8 cellular contexts compared by ENCODE assay signal in the genomic region with DNA sequence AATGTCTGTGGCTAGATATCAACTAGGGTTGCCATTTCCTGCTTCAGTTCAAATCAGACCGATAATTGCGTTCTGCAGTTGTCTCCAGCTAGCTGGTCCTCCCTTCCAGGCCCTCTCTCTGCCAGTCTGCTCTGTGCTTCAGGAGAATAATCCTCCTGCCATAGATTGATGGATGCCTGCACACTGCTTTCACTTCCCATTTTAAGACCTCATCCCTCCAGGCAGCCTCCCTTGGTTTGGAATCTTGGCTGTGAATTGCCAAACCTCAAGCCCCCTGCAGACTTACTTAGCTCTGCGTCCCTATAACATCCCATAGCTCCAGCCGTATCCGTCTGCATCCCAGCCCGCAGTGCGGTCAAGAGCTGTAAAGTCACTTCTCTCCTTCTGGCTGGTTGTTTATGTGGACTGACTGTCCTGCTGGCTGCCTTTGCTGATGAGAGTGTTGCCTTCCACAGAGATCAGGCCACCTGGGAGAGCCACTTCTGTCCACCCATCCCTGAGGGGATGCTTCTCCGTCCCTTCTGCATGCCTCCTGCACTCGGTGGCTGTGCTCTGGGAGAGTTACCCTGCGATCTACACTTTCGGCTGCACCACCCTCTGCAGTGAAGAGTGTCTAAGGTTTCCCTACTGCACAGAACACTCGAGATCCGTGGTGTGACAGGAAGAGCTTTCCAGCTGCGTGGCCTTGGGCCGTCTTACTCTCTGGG. TPM values are rescaled to one million over a fixed set of nuclear protein-coding genes. Genes with fewer than 3 reads are reported as not detected.
A peak's percentile ranks its signal among the peaks of the same experiment; 100 is the strongest.
DNase-seq lines count a peak whose midpoint lies in the region; ATAC-seq, FAIRE-seq and TF ChIP-seq lines count a peak whose summit lies in the region.

No MANE protein-coding gene starts in this region.

- intact Hi-C loops in Caco-2 (cut with micrococcal nuclease; ENCODE audit: unreplicated experiment) (no loop called here), breast epithelium (cut with DNase I; ENCODE audit: low total_unique reads) (no loop called here)

- peaks cover 48% of the 10 kb centered on the region for H3K4me1 Mint-ChIP-seq in Caco-2 (ENCODE audit: low read depth, unreplicated experiment)
- peaks cover 38 to 67% of the 10 kb centered on the region in 2 donors for H3K4me1 Mint-ChIP-seq in natural killer cell treated with Interleukin-12 subunit alpha and Interleukin-12 subunit beta and Interleukin-15 and Interleukin-18, amount 100 ng/mL, for 72 hours (ENCODE audit: low read depth in 2 of 2)
- H3K4me1 Mint-ChIP-seq in mesothelial cell of epicardium, result peaks cover 59% of the 10 kb centered on the region

- H3K4me3 Mint-ChIP-seq in Caco-2 (ENCODE audit: unreplicated experiment) (peak overlapping the region; percentile 58), mesothelial cell of epicardium (no peak overlapping the region)
- H3K4me3 Mint-ChIP-seq in natural killer cell treated with Interleukin-12 subunit alpha and Interleukin-12 subunit beta and Interleukin-15 and Interleukin-18, amount 100 ng/mL, for 72 hours, result peak overlapping the region; percentile 83

- no peak for FAIRE-seq in HTR-8/SVneo (lab: Jason Lieb, UNC)

- H3K27me3 Mint-ChIP-seq in Caco-2 (ENCODE audit: insufficient read depth, unreplicated experiment) (no peaks in the 10 kb centered on the region), mesothelial cell of epicardium (ENCODE audit: low read depth) (no peaks in the 10 kb centered on the region)
- H3K27me3 Mint-ChIP-seq in natural killer cell treated with Interleukin-12 subunit alpha and Interleukin-12 subunit beta and Interleukin-15 and Interleukin-18, amount 100 ng/mL, for 72 hours, result no peaks in the 10 kb centered on the region

- H3K9me3 Mint-ChIP-seq in Caco-2 (ENCODE audit: unreplicated experiment) (no peaks in the 10 kb centered on the region), mesothelial cell of epicardium (no peaks in the 10 kb centered on the region)
- no peaks in the 10 kb centered on the region for H3K9me3 Mint-ChIP-seq in natural killer cell treated with Interleukin-12 subunit alpha and Interleukin-12 subunit beta and Interleukin-15 and Interleukin-18, amount 100 ng/mL, for 72 hours

- POLR2A ChIA-PET in Caco-2 (lab: Charles Lee), result interaction anchor here (0.9 to 3.5 kb wide), 3 partner anchors 23 to 45 kb away, joined by 3 to 49 read pairs (median 7); a partner anchor contains a TSS

- no peak overlapping the region for H3K4me3 ChIP-seq in Caco-2 (ENCODE audit: low read depth, low read length)
- H3K4me3 ChIP-seq in breast epithelium, result no peak overlapping the region

- H3K27me3 ChIP-seq in Caco-2 (replicated peaks; ENCODE audit: control insufficient read depth, insufficient read depth, low read length) (no peaks in the 10 kb centered on the region), breast epithelium (no peaks in the 10 kb centered on the region)

- no TSS peak for BruUV-seq in Caco-2 (replicated peaks; lab: Mats Ljungman, UMichigan)

- TF ChIP-seq CTCF in Caco-2 (IDR thresholded peaks at IDR 0.05; ENCODE audit: insufficient read depth in 1 of 2, low read depth in 1 of 2, low read length in 1 of 2, severe bottlenecking in 1 of 2, unreplicated experiment in 1 of 2) (no peak), breast epithelium (IDR thresholded peaks at IDR 0.05) (no peak), mesothelial cell of epicardium (IDR thresholded peaks at IDR 0.05; ENCODE audit: unreplicated experiment) (no peak)

- peak overlapping the region; percentile 84 for H3K27ac Mint-ChIP-seq in Caco-2 (ENCODE audit: unreplicated experiment)
- H3K27ac Mint-ChIP-seq in natural killer cell treated with Interleukin-12 subunit alpha and Interleukin-12 subunit beta and Interleukin-15 and Interleukin-18, amount 100 ng/mL, for 72 hours, result no peak overlapping the region
- H3K27ac Mint-ChIP-seq in mesothelial cell of epicardium, result no peak overlapping the region

- H3K27ac ChIP-seq in breast epithelium, result peak overlapping the region; percentile 75 to 96

- H3K9me3 ChIP-seq in Caco-2, result no peaks in the 10 kb centered on the region
- no peaks in the 10 kb centered on the region for H3K9me3 ChIP-seq in breast epithelium

- TF ChIP-seq POLR2A in breast epithelium (IDR thresholded peaks at IDR 0.05), result no peak

- CTCF ChIA-PET in Caco-2 (lab: Charles Lee), result no interaction called here

- peaks cover 93% of the 10 kb centered on the region for H3K4me1 ChIP-seq in Caco-2
- peaks cover 4 to 8% of the 10 kb centered on the region in 2 donors for H3K4me1 ChIP-seq in breast epithelium

- no peaks in the 10 kb centered on the region for H3K36me3 ChIP-seq in Caco-2 (ENCODE audit: control insufficient read depth, insufficient read depth, low read length)
- no peaks in the 10 kb centered on the region for H3K36me3 ChIP-seq in breast epithelium

- H3K36me3 Mint-ChIP-seq in Caco-2 (ENCODE audit: insufficient read depth, unreplicated experiment) (peaks cover 10% of the 10 kb centered on the region), mesothelial cell of epicardium (no peaks in the 10 kb centered on the region)
- no peaks in the 10 kb centered on the region for H3K36me3 Mint-ChIP-seq in natural killer cell treated with Interleukin-12 subunit alpha and Interleukin-12 subunit beta and Interleukin-15 and Interleukin-18, amount 100 ng/mL, for 72 hours

- DNase-seq in Caco-2 (no peak), NCI-H146 treated with DMSO at 0.1 percent for 48 hours (lab: John Stamatoyannopoulos, UW; ENCODE audit: unreplicated experiment) (peak; percentile 43), breast epithelium (ENCODE audit: low spot score in 2 of 2) (no peak), NCI-H2196 (lab: John Stamatoyannopoulos, UW; ENCODE audit: unreplicated experiment) (no peak), NCI-H2029 treated with DMSO at 0.1 percent for 48 hours (lab: John Stamatoyannopoulos, UW) (no peak), HTR-8/SVneo (ENCODE audit: insufficient read length, low spot score) (no peak), mesothelial cell of epicardium (ENCODE audit: low spot score in 2 of 2, unreplicated experiment in 2 of 2) (no peak)
- no peak for DNase-seq in natural killer cell treated with Interleukin-12 subunit alpha and Interleukin-12 subunit beta and Interleukin-15 and Interleukin-18, amount 100 ng/mL, for 72 hours (ENCODE audit: low spot score)

- ATAC-seq in natural killer cell treated with Interleukin-12 subunit alpha and Interleukin-12 subunit beta and Interleukin-15 and Interleukin-18, amount 100 ng/mL, for 72 hours, result no peak

RNA-seq across cellular contexts. Expression of a gene that starts 22.4 kb away (rescaled TPM):
- total RNA-seq in Caco-2 (2022) (78.5 and 84.5 TPM in 2 replicates), breast epithelium (100 to 1,000 TPM; 132 to 347 (median 186) TPM), mesothelial cell of epicardium (99.1 to 117 TPM (median 106 TPM) in 3 replicates)
- 100 to 1,000 TPM; 225 to 236 TPM for total RNA-seq in natural killer cell treated with Interleukin-12 subunit alpha and Interleukin-12 subunit beta and Interleukin-15 and Interleukin-18, amount 100 ng/mL, for 72 hours
